8 cellular contexts compared by ENCODE assay signal in genomic region chr15:58770857-58771620, GRCh38. TPM values are rescaled to one million over a fixed set of nuclear protein-coding genes. Genes with fewer than 3 reads are reported as not detected.
DNase-seq lines count a peak whose midpoint lies in the region; ATAC-seq and TF ChIP-seq lines count a peak whose summit lies in the region.

Gene MINDY2 (plus strand): TSS chr15:58771302. CDS start chr15:58771396, 94 bp downstream.

- ATAC-seq in GM18909 (IDR thresholded peaks at IDR 0.05; ENCODE audit: poor library complexity, unreplicated experiment) (peak; percentile 94), HG03175 (IDR thresholded peaks at IDR 0.05; ENCODE audit: unreplicated experiment) (peak; percentile 94), WTC11 (peak; percentile 94)

- H3K9ac ChIP-seq in smooth muscle cell (ENCODE audit: low read depth), result peak within 1 kb of the TSS; percentile 77

- peaks cover 41% of the 10 kb centered on the region for H3K79me2 ChIP-seq in smooth muscle cell (ENCODE audit: low read depth)

- POLR2A ChIA-PET in WTC11 (lab: Charles Lee), result interaction anchor here (0.6 to 2.5 kb wide), 14 partner anchors 10 to 602 kb away, joined by 3 to 66 read pairs (median 3); partner anchors contain the start of genes ADAM10 and MYO1E

- H3K36me3 ChIP-seq in smooth muscle cell (ENCODE audit: low read depth), result no peaks in the 10 kb centered on the region

- H3F3A ChIP-seq in smooth muscle cell (ENCODE audit: low read depth), result peaks cover 6% of the 10 kb centered on the region

- TF ChIP-seq CTCF in AG09309 (IDR thresholded peaks at IDR 0.05; ENCODE audit: control insufficient read depth, insufficient read depth, low read depth, low read length, missing control alignments), result peak; percentile 30
- TF ChIP-seq CTCF in WTC11 (IDR thresholded peaks at IDR 0.05), result no peak
- TF ChIP-seq CTCF in cardiac fibroblast (IDR thresholded peaks at IDR 0.05; ENCODE audit: low read depth, low read length), result peak; percentile 5
- peak; percentile 22 for TF ChIP-seq CTCF in smooth muscle cell (IDR thresholded peaks at IDR 0.05; ENCODE audit: borderline replicate concordance, insufficient read depth, poor library complexity, severe bottlenecking)

- H3K4me3 ChIP-seq in AG09309 (ENCODE audit: control insufficient read depth, low read depth, low read length) (peak within 1 kb of the TSS; percentile 88), cardiac fibroblast (replicated peaks in 1 of 2; ENCODE audit: low read depth in 2 of 2, low read length in 2 of 2) (peak within 1 kb of the TSS; percentile 85 to 94), smooth muscle cell (peak within 1 kb of the TSS; percentile 86)

- H3K9me3 Mint-ChIP-seq in WTC11, result no peaks in the 10 kb centered on the region

- peak within 1 kb of the TSS; percentile 91 for H3K4me2 ChIP-seq in smooth muscle cell

- WGBS in smooth muscle cell (ENCODE audit: low lambda C conversion rate), result under 1% methylated on average over 67 of the region's 75 CpGs

- H3K27ac Mint-ChIP-seq in WTC11, result peak within 1 kb of the TSS; percentile 98

- H4K20me1 ChIP-seq in smooth muscle cell (ENCODE audit: low read depth), result peaks cover 35% of the 10 kb centered on the region

- peak within 1 kb of the TSS; percentile 67 for H3K27ac ChIP-seq in smooth muscle cell (ENCODE audit: low read depth)

- CTCF ChIA-PET in WTC11 (lab: Charles Lee), result interaction anchor here (0.6 to 2.3 kb wide), 30 partner anchors 10 to 579 kb away, joined by 3 to 20 read pairs (median 4); partner anchors contain the start of gene ADAM10

- no peaks in the 10 kb centered on the region for H3K9me3 ChIP-seq in smooth muscle cell (replicated peaks; ENCODE audit: low read depth)

- DNase-seq in AG09309 (ENCODE audit: low read depth) (peak; percentile 95), NCI-H226 (peak; percentile 100), WTC11 (ENCODE audit: low spot score) (peak; percentile 97), cardiac fibroblast (ENCODE audit: low read depth in 2 of 2) (peak; percentile 99), iPS-NIHi7 (ENCODE audit: extremely low spot score) (peak; percentile 96), smooth muscle cell (lab: John Stamatoyannopoulos, UW; ENCODE audit: unreplicated experiment) (peak; percentile 91)

- H3K27me3 Mint-ChIP-seq in WTC11 (ENCODE audit: low read depth), result no peaks in the 10 kb centered on the region

- H3K27me3 ChIP-seq in smooth muscle cell (ENCODE audit: low read depth), result no peaks in the 10 kb centered on the region

- no peak within 1 kb of the TSS; the same call in 1 of the 2 replicates for H3K4me3 Mint-ChIP-seq in WTC11

- peaks cover 16% of the 10 kb centered on the region for H3K4me1 Mint-ChIP-seq in WTC11

- H3K36me3 Mint-ChIP-seq in WTC11, result no peaks in the 10 kb centered on the region

- peak within 1 kb of the TSS; percentile 85 for H2AFZ ChIP-seq in smooth muscle cell (ENCODE audit: low read depth)

- peaks cover 21% of the 10 kb centered on the region for H3K4me1 ChIP-seq in smooth muscle cell (ENCODE audit: low read depth)

TF ChIP-seq in WTC11, 78 proteins besides CTCF, POLR2A, EP300 and RAD21 (continues in another document):
- TF ChIP-seq, protein P1, sequence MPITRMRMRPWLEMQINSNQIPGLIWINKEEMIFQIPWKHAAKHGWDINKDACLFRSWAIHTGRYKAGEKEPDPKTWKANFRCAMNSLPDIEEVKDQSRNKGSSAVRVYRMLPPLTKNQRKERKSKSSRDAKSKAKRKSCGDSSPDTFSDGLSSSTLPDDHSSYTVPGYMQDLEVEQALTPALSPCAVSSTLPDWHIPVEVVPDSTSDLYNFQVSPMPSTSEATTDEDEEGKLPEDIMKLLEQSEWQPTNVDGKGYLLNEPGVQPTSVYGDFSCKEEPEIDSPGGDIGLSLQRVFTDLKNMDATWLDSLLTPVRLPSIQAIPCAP (CRISPR knock-in tag; IDR thresholded peaks at IDR 0.05), result no peak
- TF ChIP-seq ZNF425 (CRISPR knock-in tag; conservative IDR thresholded peaks at IDR 0.05), result no peak
- no peak for TF ChIP-seq EMX1 (CRISPR knock-in tag; IDR thresholded peaks at IDR 0.05)
- TF ChIP-seq, protein P2, sequence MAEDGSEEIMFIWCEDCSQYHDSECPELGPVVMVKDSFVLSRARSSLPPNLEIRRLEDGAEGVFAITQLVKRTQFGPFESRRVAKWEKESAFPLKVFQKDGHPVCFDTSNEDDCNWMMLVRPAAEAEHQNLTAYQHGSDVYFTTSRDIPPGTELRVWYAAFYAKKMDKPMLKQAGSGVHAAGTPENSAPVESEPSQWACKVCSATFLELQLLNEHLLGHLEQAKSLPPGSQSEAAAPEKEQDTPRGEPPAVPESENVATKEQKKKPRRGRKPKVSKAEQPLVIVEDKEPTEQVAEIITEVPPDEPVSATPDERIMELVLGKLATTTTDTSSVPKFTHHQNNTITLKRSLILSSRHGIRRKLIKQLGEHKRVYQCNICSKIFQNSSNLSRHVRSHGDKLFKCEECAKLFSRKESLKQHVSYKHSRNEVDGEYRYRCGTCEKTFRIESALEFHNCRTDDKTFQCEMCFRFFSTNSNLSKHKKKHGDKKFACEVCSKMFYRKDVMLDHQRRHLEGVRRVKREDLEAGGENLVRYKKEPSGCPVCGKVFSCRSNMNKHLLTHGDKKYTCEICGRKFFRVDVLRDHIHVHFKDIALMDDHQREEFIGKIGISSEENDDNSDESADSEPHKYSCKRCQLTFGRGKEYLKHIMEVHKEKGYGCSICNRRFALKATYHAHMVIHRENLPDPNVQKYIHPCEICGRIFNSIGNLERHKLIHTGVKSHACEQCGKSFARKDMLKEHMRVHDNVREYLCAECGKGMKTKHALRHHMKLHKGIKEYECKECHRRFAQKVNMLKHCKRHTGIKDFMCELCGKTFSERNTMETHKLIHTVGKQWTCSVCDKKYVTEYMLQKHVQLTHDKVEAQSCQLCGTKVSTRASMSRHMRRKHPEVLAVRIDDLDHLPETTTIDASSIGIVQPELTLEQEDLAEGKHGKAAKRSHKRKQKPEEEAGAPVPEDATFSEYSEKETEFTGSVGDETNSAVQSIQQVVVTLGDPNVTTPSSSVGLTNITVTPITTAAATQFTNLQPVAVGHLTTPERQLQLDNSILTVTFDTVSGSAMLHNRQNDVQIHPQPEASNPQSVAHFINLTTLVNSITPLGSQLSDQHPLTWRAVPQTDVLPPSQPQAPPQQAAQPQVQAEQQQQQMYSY (CRISPR knock-in tag; IDR thresholded peaks at IDR 0.05), result no peak
- TF ChIP-seq MXD4 (CRISPR knock-in tag; IDR thresholded peaks at IDR 0.05; ENCODE audit: borderline replicate concordance), result no peak
- no peak for TF ChIP-seq STAT6 (CRISPR knock-in tag; conservative IDR thresholded peaks at IDR 0.05; ENCODE audit: low read depth)
- TF ChIP-seq, protein P3, sequence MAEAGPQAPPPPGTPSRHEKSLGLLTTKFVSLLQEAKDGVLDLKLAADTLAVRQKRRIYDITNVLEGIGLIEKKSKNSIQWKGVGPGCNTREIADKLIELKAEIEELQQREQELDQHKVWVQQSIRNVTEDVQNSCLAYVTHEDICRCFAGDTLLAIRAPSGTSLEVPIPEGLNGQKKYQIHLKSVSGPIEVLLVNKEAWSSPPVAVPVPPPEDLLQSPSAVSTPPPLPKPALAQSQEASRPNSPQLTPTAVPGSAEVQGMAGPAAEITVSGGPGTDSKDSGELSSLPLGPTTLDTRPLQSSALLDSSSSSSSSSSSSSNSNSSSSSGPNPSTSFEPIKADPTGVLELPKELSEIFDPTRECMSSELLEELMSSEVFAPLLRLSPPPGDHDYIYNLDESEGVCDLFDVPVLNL (CRISPR knock-in tag; IDR thresholded peaks at IDR 0.05; ENCODE audit: borderline replicate concordance, low read depth), result no peak; the same call in 1 of the 2 replicates
- peak; percentile 92 for TF ChIP-seq ZBTB21 (CRISPR knock-in tag; IDR thresholded peaks at IDR 0.05; ENCODE audit: borderline replicate concordance)
- TF ChIP-seq RORB (CRISPR knock-in tag; IDR thresholded peaks at IDR 0.05), result no peak
- TF ChIP-seq OVOL2 (CRISPR knock-in tag; IDR thresholded peaks at IDR 0.05; ENCODE audit: borderline replicate concordance), result no peak
- TF ChIP-seq IRF2 (CRISPR knock-in tag; IDR thresholded peaks at IDR 0.05; ENCODE audit: borderline replicate concordance, low read depth), result no peak

RNA-seq across cellular contexts. Expression of gene MINDY2, which starts in this region (rescaled TPM):
- total RNA-seq in WTC11 (2021), result 27.0 to 29.9 TPM (median 29.6 TPM) in 3 replicates
- total RNA-seq in smooth muscle cell, result 21.2 and 22.5 TPM in 2 replicates
- polyA plus RNA-seq in smooth muscle cell, result 28.0 and 43.1 TPM in 2 replicates

Comparison
In these comparisons a context has a peak if more than half of its experiments do, and no peak if none do; other contexts are left out.
1. Peak in every context shown above with its lines: DNase-seq, ATAC-seq, H3K4me3 ChIP-seq and H3K27ac ChIP-seq.